In the genomic region with DNA sequence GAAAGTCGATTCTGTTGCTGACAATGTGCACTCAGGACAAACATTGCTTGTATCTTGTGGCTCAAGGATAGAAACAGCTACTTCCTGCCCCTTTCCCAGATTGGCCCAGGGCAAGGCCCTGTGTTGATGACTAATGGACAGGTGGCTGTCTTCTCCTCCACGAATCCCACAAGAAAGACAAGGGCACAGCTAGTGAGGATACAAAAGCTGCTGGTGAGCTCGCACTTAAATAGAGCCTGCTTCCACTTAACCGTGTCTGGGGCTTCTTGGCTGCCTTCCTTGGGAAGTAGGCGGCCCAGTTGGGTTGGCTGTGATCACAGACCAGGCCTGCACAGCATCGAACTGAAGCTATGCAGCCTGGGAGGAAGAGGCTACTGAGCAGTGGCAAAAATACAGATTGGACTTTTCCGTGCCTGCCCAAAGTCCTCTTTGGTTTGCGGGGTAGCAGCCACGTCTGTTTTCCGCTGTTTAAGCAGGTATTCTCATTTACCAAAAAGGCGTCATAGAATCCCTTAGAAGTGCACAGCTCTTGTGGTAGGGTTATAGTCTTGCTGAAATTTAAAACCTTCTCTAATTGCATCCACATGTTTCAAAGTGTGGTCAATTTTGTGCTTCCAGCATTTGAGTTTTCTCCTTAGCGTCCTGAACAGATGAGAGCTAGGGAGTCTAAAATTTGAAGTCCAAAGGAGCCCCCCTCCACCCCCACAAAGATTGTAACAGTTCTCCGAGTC, we compare ENCODE assay signal across 10 cellular contexts. TPM values are rescaled to one million over a fixed set of nuclear protein-coding genes. Genes with fewer than 3 reads are reported as not detected.
A peak's percentile ranks its signal among the peaks of the same experiment; 100 is the strongest.
DNase-seq lines count a peak whose midpoint lies in the region; ATAC-seq and TF ChIP-seq lines count a peak whose summit lies in the region.
"Had no signal": no experiment of that assay in that cellular context is flagged by ENCODE, and none has a peak within 500 bp of the region (broad histone marks: within the 10 kb centered on the region; RNA-seq: fewer than 3 reads in every experiment).

No MANE protein-coding gene starts in this region.

- peak overlapping the region; percentile 85 for H3K27ac ChIP-seq in A673 (ENCODE audit: low read depth, low read length, poor library complexity, severe bottlenecking)
- no peak overlapping the region for H3K27ac ChIP-seq in neuronal stem cell (replicated peaks; ENCODE audit: low read length)
- H3K27ac ChIP-seq: C4-2B had no signal

- H3K9ac ChIP-seq in endocrine pancreas (ENCODE audit: control insufficient read depth, insufficient read depth, low read length), result peak overlapping the region; percentile 65
- H3K9ac ChIP-seq in neuronal stem cell (ENCODE audit: low read depth, low read length, poor library complexity), result no peak overlapping the region

- H3K18ac ChIP-seq in neuronal stem cell (ENCODE audit: low read length), result no peak overlapping the region

- no peak overlapping the region for H2BK120ac ChIP-seq in neuronal stem cell (ENCODE audit: low read depth, low read length)

- no CpG with 5 or more reads among the region's 13 CpGs for WGBS in neuronal stem cell (ENCODE audit: extremely low coverage in 2 of 2, insufficient read length in 2 of 2, insufficient replicate concordance in 1 of 2), 2 donors

- no peak for ATAC-seq in HG03571 (IDR thresholded peaks at IDR 0.05; ENCODE audit: unreplicated experiment)

- DNase-seq in A673 (ENCODE audit: low spot score), result no peak
- DNase-seq in NCI-H69 (lab: John Stamatoyannopoulos, UW), result peak; percentile 10
- DNase-seq in midbrain (lab: John Stamatoyannopoulos, UW), result peak; percentile 35
- DNase-seq in NCI-H1930 (lab: John Stamatoyannopoulos, UW), result no peak
- no peak for DNase-seq in neuronal stem cell (ENCODE audit: low spot score)
- DNase-seq in HAP-1 (ENCODE audit: low spot score in 2 of 2), result no peak
- DNase-seq: NCI-H146 had no signal

- H2BK12ac ChIP-seq in neuronal stem cell (ENCODE audit: low read length), result no peak overlapping the region

- H3K27me3 ChIP-seq in A673 (replicated peaks; ENCODE audit: insufficient read depth, low read depth, low read length, poor library complexity) (no peaks in the 10 kb centered on the region), endocrine pancreas (ENCODE audit: control insufficient read depth, insufficient read depth, low read length) (no peaks in the 10 kb centered on the region), neuronal stem cell (ENCODE audit: control insufficient read depth in 3 of 3, insufficient read depth in 3 of 3, low read depth in 1 of 3, low read length in 3 of 3) (no peaks in the 10 kb centered on the region), HAP-1 (ENCODE audit: low read depth) (no peaks in the 10 kb centered on the region)

- no peaks in the 10 kb centered on the region for H3K36me3 ChIP-seq in A673 (ENCODE audit: insufficient read depth, low read length, poor library complexity, severe bottlenecking)
- peaks cover 4% of the 10 kb centered on the region for H3K36me3 ChIP-seq in endocrine pancreas (ENCODE audit: control insufficient read depth, insufficient read depth, low read length)
- H3K36me3 ChIP-seq in neuronal stem cell (replicated peaks in 1 of 2; ENCODE audit: control insufficient read depth in 2 of 2, insufficient read depth in 2 of 2, low read length in 2 of 2), result no peaks in the 10 kb centered on the region
- no peaks in the 10 kb centered on the region for H3K36me3 ChIP-seq in HAP-1 (replicated peaks)

- no peak overlapping the region for H2AK5ac ChIP-seq in neuronal stem cell (ENCODE audit: low read depth, low read length)

- no peak overlapping the region for H4K91ac ChIP-seq in neuronal stem cell (ENCODE audit: low read depth, low read length, poor library complexity)

- CTCF ChIA-PET in A673 (lab: Charles Lee), result interaction anchor here (0.6 to 1.5 kb wide), 2 partner anchors 108 to 209 kb away, joined by 3 to 4 read pairs; no protein-coding TSS in a partner anchor

- H2BK5ac ChIP-seq in neuronal stem cell (ENCODE audit: low read length), result no peak overlapping the region

- no peak overlapping the region for H3K4me3 ChIP-seq in A673 (ENCODE audit: low read depth, low read length, poor library complexity, severe bottlenecking)
- no peak overlapping the region for H3K4me3 ChIP-seq in endocrine pancreas (ENCODE audit: control insufficient read depth, insufficient read depth, low read length)
- no peak overlapping the region for H3K4me3 ChIP-seq in neuronal stem cell (ENCODE audit: low read length in 2 of 2)
- no peak overlapping the region for H3K4me3 ChIP-seq in HAP-1

- H3K4ac ChIP-seq in neuronal stem cell (ENCODE audit: low read length), result no peak overlapping the region

- TF ChIP-seq CTCF in A673 (conservative IDR thresholded peaks at IDR 0.05; ENCODE audit: low read depth, low read length), result no peak

- no peak overlapping the region for H2BK15ac ChIP-seq in neuronal stem cell (ENCODE audit: low read length)

- no peak overlapping the region for H4K8ac ChIP-seq in neuronal stem cell (ENCODE audit: low read depth, low read length)

- in situ Hi-C loops in HAP-1 (cut with MboI; ENCODE audit: low sequenced_read_pairs), result loop anchor here (10.0 to 25.0 kb wide), 2 partner anchors 209 to 307 kb away; no protein-coding TSS in a partner anchor

- POLR2A ChIA-PET in A673 (lab: Charles Lee; ENCODE audit: low non-redundant PET), result interaction anchor here (0.5 to 0.6 kb wide), 2 partner anchors 58 to 74 kb away, joined by 3 to 6 read pairs; no protein-coding TSS in a partner anchor

- no peak overlapping the region for H3K23ac ChIP-seq in neuronal stem cell (ENCODE audit: low read depth, low read length, poor library complexity)

- no peak overlapping the region for H3K14ac ChIP-seq in neuronal stem cell (ENCODE audit: low read length)

- H3K79me1 ChIP-seq in neuronal stem cell (ENCODE audit: low read depth, low read length), result no peaks in the 10 kb centered on the region

- H3K9me3 ChIP-seq in A673 (ENCODE audit: low read depth, low read length, poor library complexity, severe bottlenecking) (no peaks in the 10 kb centered on the region), endocrine pancreas (ENCODE audit: control insufficient read depth, low read length) (no peaks in the 10 kb centered on the region), neuronal stem cell (replicated peaks in 1 of 2; ENCODE audit: control insufficient read depth in 2 of 2, insufficient read depth in 1 of 2, low read depth in 1 of 2, low read length in 2 of 2) (no peaks in the 10 kb centered on the region), HAP-1 (no peaks in the 10 kb centered on the region)

- H2AFZ ChIP-seq in neuronal stem cell (ENCODE audit: low read length), result no peak overlapping the region

- no TSS peak for BruUV-seq in A673 (replicated peaks; lab: Mats Ljungman, UMichigan)

- no peak overlapping the region for H3K4me2 ChIP-seq in neuronal stem cell (ENCODE audit: insufficient read depth, low read length, poor library complexity, severe bottlenecking)

- intact Hi-C loops in A673 (cut with micrococcal nuclease; ENCODE audit: unreplicated experiment), result loop anchor here (5.0 kb wide), 1 partner anchor 92 kb away; no protein-coding TSS in a partner anchor

- H3K4me1 ChIP-seq in A673 (ENCODE audit: insufficient read depth, low read length, poor library complexity, severe bottlenecking) (peaks cover 67% of the 10 kb centered on the region), endocrine pancreas (ENCODE audit: control insufficient read depth, insufficient read depth, low read length) (peaks cover 15% of the 10 kb centered on the region), neuronal stem cell (ENCODE audit: control insufficient read depth in 2 of 2, insufficient read depth in 1 of 2, low read depth in 1 of 2, low read length in 2 of 2) (peaks cover 17 to 19% of the 10 kb centered on the region in 2 donors), HAP-1 (peaks cover 21% of the 10 kb centered on the region)

RNA-seq across cellular contexts. Expression of gene NAA20, which starts 23.1 kb away (rescaled TPM):
- 78.4 and 82.6 TPM in 2 replicates for total RNA-seq in A673 (2021)
- 28.6 TPM for polyA plus RNA-seq in neuronal stem cell (2013, experiment 1 of 2)
- polyA plus RNA-seq in neuronal stem cell (2013, experiment 2 of 2), result 29.3 TPM

RNA-seq across cellular contexts. Expression of gene CRNKL1, which starts 58.2 kb away (rescaled TPM):
- 25.1 and 26.8 TPM in 2 replicates for total RNA-seq in A673 (2021)
- polyA plus RNA-seq in neuronal stem cell (2013, experiment 1 of 2), result 16.9 TPM
- polyA plus RNA-seq in neuronal stem cell (2013, experiment 2 of 2), result 16.6 TPM

RNA-seq across cellular contexts. Expression of gene CFAP61, which starts 58.2 kb away (rescaled TPM):
- not detected in 2 replicates for total RNA-seq in A673 (2021)
- 0.28 TPM for polyA plus RNA-seq in neuronal stem cell (2013, experiment 1 of 2)
- 0.22 TPM for polyA plus RNA-seq in neuronal stem cell (2013, experiment 2 of 2)

Comparison
In these comparisons a context has a peak if more than half of its experiments do, and no peak if none do; other contexts are left out.
1. DNase-seq: peak in NCI-H69 (single experiment) and midbrain (single experiment); none in A673 (single experiment), NCI-H1930 (0 of 2), neuronal stem cell (single experiment) and HAP-1 (0 of 2).